Comparison of ENCODE assay signal across 8 cellular contexts in genomic region chr11:2420502-2421225, GRCh38. TPM values are rescaled to one million over a fixed set of nuclear protein-coding genes. Genes with fewer than 3 reads are reported as not detected.
DNase-seq lines count a peak whose midpoint lies in the region; ATAC-seq, FAIRE-seq and TF ChIP-seq lines count a peak whose summit lies in the region.

No MANE protein-coding gene starts in this region.

- H3K36me3 ChIP-seq in RWPE2 (ENCODE audit: low read depth) (no peaks in the 10 kb centered on the region), testis (ENCODE audit: low read depth, missing control alignments) (no peaks in the 10 kb centered on the region)

- H3K9me3 ChIP-seq in RWPE2 (ENCODE audit: severe bottlenecking) (no peaks in the 10 kb centered on the region), testis (no peaks in the 10 kb centered on the region)

- H3K4me3 Mint-ChIP-seq in osteocyte (ENCODE audit: unreplicated experiment), result no peak overlapping the region

- no peaks in the 10 kb centered on the region for H3K9me3 Mint-ChIP-seq in osteocyte (ENCODE audit: unreplicated experiment)

- no peaks in the 10 kb centered on the region for H3K4me1 ChIP-seq in RWPE2 (ENCODE audit: insufficient read depth, poor library complexity, severe bottlenecking)
- H3K4me1 ChIP-seq in testis, result peaks cover 3% of the 10 kb centered on the region

- H3K27ac Mint-ChIP-seq in osteocyte (ENCODE audit: unreplicated experiment), result no peak overlapping the region

- peak; percentile 90 for ATAC-seq in RWPE2 (ENCODE audit: low read depth)

- H3K27ac ChIP-seq in RWPE2 (ENCODE audit: poor library complexity, severe bottlenecking) (no peak overlapping the region), testis (no peak overlapping the region)

- 20 to 33% methylated on average over 4 to 41 of the region's 44 CpGs for WGBS in testis, 2 donors

- no peak for FAIRE-seq in frontal cortex (lab: Jason Lieb, UNC)

- TF ChIP-seq CTCF in RWPE2 (IDR thresholded peaks at IDR 0.05; ENCODE audit: poor library complexity, severe bottlenecking) (peak; percentile 81), osteocyte (IDR thresholded peaks at IDR 0.05) (peak; percentile 98), testis (IDR thresholded peaks at IDR 0.05) (peak; percentile 80 to 89 (median 89))

- no peaks in the 10 kb centered on the region for H3K27me3 Mint-ChIP-seq in osteocyte (ENCODE audit: unreplicated experiment)

- no peaks in the 10 kb centered on the region for H3K27me3 ChIP-seq in RWPE2 (ENCODE audit: insufficient read depth, poor library complexity, severe bottlenecking)
- no peaks in the 10 kb centered on the region for H3K27me3 ChIP-seq in testis

- no peaks in the 10 kb centered on the region for H3K36me3 Mint-ChIP-seq in osteocyte (ENCODE audit: unreplicated experiment)

- intact Hi-C loops in testis (cut with DNase I; ENCODE audit: low total_unique reads), result loop anchor here (5.0 to 10.0 kb wide), 2 partner anchors 223 to 474 kb away; no protein-coding TSS in a partner anchor

- peak; percentile 34 for DNase-seq in NK-92 treated with Interleukin-12 subunit alpha and Interleukin-12 subunit beta, amount 100 ng/mL, for 24 hours (lab: John Stamatoyannopoulos, UW)
- DNase-seq in NK-92 (lab: John Stamatoyannopoulos, UW; ENCODE audit: unreplicated experiment) (no peak), LoVo (ENCODE audit: low spot score) (peak; percentile 82), RWPE2 (ENCODE audit: low spot score) (no peak), frontal cortex (ENCODE audit: low spot score in 2 of 2) (peak; percentile 93 to 99), osteocyte (ENCODE audit: extremely low spot score, unreplicated experiment) (no peak), testis (peak; percentile 71)
- peak; percentile 88 for DNase-seq in activated effector memory CD4-positive, alpha-beta T cell treated with anti-CD3 and anti-CD28 coated beads, Interleukin-2, amount 50 U/mL, for 16 hours

- no peak for TF ChIP-seq POLR2A in testis (IDR thresholded peaks at IDR 0.05)

- H3K4me3 ChIP-seq in RWPE2 (ENCODE audit: severe bottlenecking) (no peak overlapping the region), testis (no peak overlapping the region)

- H3K4me1 Mint-ChIP-seq in osteocyte (ENCODE audit: unreplicated experiment), result peaks cover 2% of the 10 kb centered on the region

RNA-seq across cellular contexts. Expression of gene TSSC4, which starts 20.1 kb away (rescaled TPM):
- total RNA-seq in frontal cortex (31.8 TPM), osteocyte (50.6 and 54.5 TPM in 2 replicates), testis (10 to 100 TPM; 87.4 to 95.5 TPM)
- polyA plus RNA-seq in testis (ENCODE audit: insufficient read depth, low read depth, low replicate concordance), result 133 TPM

RNA-seq across cellular contexts. Expression of gene TRPM5, which starts 23.6 kb away (rescaled TPM):
- total RNA-seq in frontal cortex, result not detected
- total RNA-seq in osteocyte, result not detected in 2 replicates
- 1 to 10 TPM in 1 of 2 donors, under 1 TPM in 1; 0.94 to 1.1 TPM for total RNA-seq in testis
- 0.46 TPM for polyA plus RNA-seq in testis (ENCODE audit: insufficient read depth, low read depth, low replicate concordance)

RNA-seq across cellular contexts. Expression of gene KCNQ1, which starts 24.1 kb away (rescaled TPM):
- total RNA-seq in frontal cortex (under 0.01 TPM), osteocyte (0.16 TPM in 1 of 2 replicates, not detected in the other), testis (10 to 100 TPM; 12.8 to 24.2 TPM)
- 6.0 TPM for polyA plus RNA-seq in testis (ENCODE audit: insufficient read depth, low read depth, low replicate concordance)

RNA-seq across cellular contexts. Expression of gene CD81, which starts 43.6 kb away (rescaled TPM):
- 67.7 TPM for total RNA-seq in frontal cortex
- total RNA-seq in osteocyte, result 652 and 682 TPM in 2 replicates
- 100 to 1,000 TPM; 541 to 829 TPM for total RNA-seq in testis
- polyA plus RNA-seq in testis (ENCODE audit: insufficient read depth, low read depth, low replicate concordance), result 665 TPM

Comparison
In these comparisons a context has a peak if more than half of its experiments do, and no peak if none do; other contexts are left out.
1. DNase-seq: peak in NK-92 treated with Interleukin-12 subunit alpha and Interleukin-12 subunit beta, amount 100 ng/mL, for 24 hours (single experiment), LoVo (single experiment), activated effector memory CD4-positive, alpha-beta T cell treated with anti-CD3 and anti-CD28 coated beads, Interleukin-2, amount 50 U/mL, for 16 hours (single experiment), frontal cortex (2 of 2) and testis (single experiment); none in NK-92 (single experiment), RWPE2 (single experiment) and osteocyte (single experiment).
2. RNA of gene KCNQ1, which starts 24.1 kb away (total RNA-seq): 12.8 to 24.2 TPM in testis; 0.16 TPM in osteocyte and under 0.01 TPM in frontal cortex (single experiment); every median in the first group is over 10 times any median in the second.
3. Peak in every context shown above with its lines, with median percentiles within 50 percentile points of each other: CTCF ChIP-seq.